ENCODE assay signal across 1 cellular context in genomic region chr2:64649013-64649484, GRCh38.
TF ChIP-seq lines count a peak whose summit lies in the region.

No MANE protein-coding gene starts in this region.

TF ChIP-seq in K562, 482 proteins besides CTCF, POLR2A, EP300 and RAD21 (continued from another document and continues in another):
- TF ChIP-seq TFAP4 (CRISPR knock-in tag; IDR thresholded peaks at IDR 0.05; ENCODE audit: borderline replicate concordance) (peak; percentile 67; the same call in 1 of the 2 replicates), ZNF407 (IDR thresholded peaks at IDR 0.05; ENCODE audit: low read depth) (no peak), ZKSCAN8 (CRISPR knock-in tag; IDR thresholded peaks at IDR 0.05) (no peak), KLF6 (CRISPR knock-in tag; IDR thresholded peaks at IDR 0.05; ENCODE audit: borderline replicate concordance) (no peak), DEAF1 (CRISPR knock-in tag; IDR thresholded peaks at IDR 0.05) (no peak), TFE3 (CRISPR knock-in tag; IDR thresholded peaks at IDR 0.05) (no peak), SP2 (IDR thresholded peaks at IDR 0.05; ENCODE audit: extremely low read depth, low read depth, low read length, poor library complexity, severe bottlenecking) (no peak), E2F5 (CRISPR knock-in tag; IDR thresholded peaks at IDR 0.05) (no peak), BRCA1 (IDR thresholded peaks at IDR 0.05) (no peak), BRCA1 (CRISPR knock-in tag; IDR thresholded peaks at IDR 0.05) (no peak), HNRNPUL1 (IDR thresholded peaks at IDR 0.05; ENCODE audit: low read length) (no peak), BHLHE40 (IDR thresholded peaks at IDR 0.05; ENCODE audit: low read length) (no peak), GATAD2A (IDR thresholded peaks at IDR 0.05) (0 out of 2 replicates have a peak, but pooled peaks have one; percentile 65), ESRRB (CRISPR knock-in tag; IDR thresholded peaks at IDR 0.05; ENCODE audit: borderline replicate concordance) (no peak), MTA3 (IDR thresholded peaks at IDR 0.05; ENCODE audit: borderline replicate concordance) (0 out of 2 replicates have a peak, but pooled peaks have one; percentile 35), ZFP91 (CRISPR knock-in tag; IDR thresholded peaks at IDR 0.05) (no peak), ZNF347 (CRISPR knock-in tag; IDR thresholded peaks at IDR 0.05; ENCODE audit: low read depth) (no peak), ZNF398 (CRISPR knock-in tag; IDR thresholded peaks at IDR 0.05) (no peak), ZNF324 (CRISPR knock-in tag; IDR thresholded peaks at IDR 0.05) (no peak), ID3 (CRISPR knock-in tag; IDR thresholded peaks at IDR 0.05) (no peak), ID3 (tag; IDR thresholded peaks at IDR 0.05) (no peak), CBFA2T2 (conservative IDR thresholded peaks at IDR 0.05) (peak; percentile 90), PREB (CRISPR knock-in tag; IDR thresholded peaks at IDR 0.05) (no peak), RHOXF2B (CRISPR knock-in tag; conservative IDR thresholded peaks at IDR 0.05) (no peak), ZBTB11 (CRISPR knock-in tag; IDR thresholded peaks at IDR 0.05) (no peak), HMGN3 (IDR thresholded peaks at IDR 0.05; ENCODE audit: borderline replicate concordance, extremely low read depth, insufficient read length, low read depth, low read length) (peak; percentile 45)
